1 cellular context compared by ENCODE assay signal in genomic region chr18:23232331-23232730, GRCh38.
TF ChIP-seq lines count a peak whose summit lies in the region.

No MANE protein-coding gene starts in this region.

TF ChIP-seq in GM12878, 131 proteins besides CTCF, POLR2A, EP300 and RAD21:
- TF ChIP-seq CEBPZ (IDR thresholded peaks at IDR 0.05; ENCODE audit: low read depth, low read length), result no peak
- no peak for TF ChIP-seq RAD51 (IDR thresholded peaks at IDR 0.05)
- peak; percentile 58 to 82 for TF ChIP-seq BHLHE40 (IDR thresholded peaks at IDR 0.05; ENCODE audit: borderline replicate concordance in 1 of 2, low read depth in 2 of 2, low read length in 1 of 2)
- no peak for TF ChIP-seq ZNF217 (IDR thresholded peaks at IDR 0.05)
- peak; percentile 9 for TF ChIP-seq ZNF592 (IDR thresholded peaks at IDR 0.05)
- TF ChIP-seq IKZF2 (IDR thresholded peaks at IDR 0.05), result peak; percentile 14 to 16; a peak in 2 of 4 replicates
- TF ChIP-seq RUNX3 (IDR thresholded peaks at IDR 0.05; ENCODE audit: low read length), result peak; percentile 46; the same call in 1 of the 2 replicates
- peak; percentile 52; the same call in 1 of the 2 replicates for TF ChIP-seq SPI1 (IDR thresholded peaks at IDR 0.05; ENCODE audit: borderline replicate concordance, insufficient read depth, low read depth, low read length)
- no peak for TF ChIP-seq NR2C2 (IDR thresholded peaks at IDR 0.05; ENCODE audit: borderline replicate concordance, control insufficient read depth, insufficient read length, low read depth)
- peak; percentile 77 for TF ChIP-seq ZNF687 (IDR thresholded peaks at IDR 0.05)
- 0 out of 2 replicates have a peak, but pooled peaks have one; percentile 18 for TF ChIP-seq PAX5 (IDR thresholded peaks at IDR 0.05; ENCODE audit: borderline replicate concordance, low read depth, low read length)
- TF ChIP-seq ZBTB11 (CRISPR knock-in tag; IDR thresholded peaks at IDR 0.05), result no peak
